Comparison of ENCODE assay signal across 9 cellular contexts in the genomic region with DNA sequence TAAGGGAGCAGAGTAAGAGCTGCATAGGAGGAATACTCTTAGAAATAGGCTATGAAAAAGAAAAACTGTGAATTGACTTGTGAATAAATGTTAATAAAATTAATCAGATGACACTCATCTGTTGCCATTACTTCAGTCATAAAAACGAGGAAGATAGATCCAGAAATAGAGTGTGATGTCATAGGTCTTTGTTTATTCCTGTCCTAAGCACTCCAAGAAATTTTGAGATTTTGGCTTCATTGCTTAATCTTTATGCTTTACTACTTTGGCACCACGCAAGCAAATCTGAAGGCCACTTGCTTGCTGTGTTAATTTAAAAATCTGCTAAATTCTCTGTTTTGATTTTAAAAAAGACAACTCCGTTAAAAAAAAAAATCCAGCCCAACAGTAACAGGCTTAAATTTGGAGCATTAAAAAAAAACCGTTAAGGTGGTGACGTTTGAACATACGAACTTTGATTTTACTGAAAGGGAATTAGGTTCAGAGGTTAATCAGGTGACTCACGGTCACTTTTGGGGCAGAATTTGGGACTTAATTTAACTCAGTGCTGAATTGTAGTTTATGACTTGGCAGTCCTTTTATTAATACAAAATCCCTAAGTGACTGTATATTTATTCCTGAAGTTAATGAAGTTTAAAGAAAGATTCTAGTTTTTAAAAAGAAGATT. TPM values are rescaled to one million over a fixed set of nuclear protein-coding genes. Genes with fewer than 3 reads are reported as not detected.
DNase-seq lines count a peak whose midpoint lies in the region; ATAC-seq, FAIRE-seq and TF ChIP-seq lines count a peak whose summit lies in the region.
"Had no signal": no experiment of that assay in that cellular context is flagged by ENCODE, and none has a peak within 500 bp of the region (broad histone marks: within the 10 kb centered on the region; RNA-seq: fewer than 3 reads in every experiment).

No MANE protein-coding gene starts in this region.

- FAIRE-seq in endothelial cell of umbilical vein (lab: Jason Lieb, UNC) (no peak), pancreas (lab: Jason Lieb, UNC) (no peak)

- ATAC-seq in pancreas (no peak), HG02642 (IDR thresholded peaks at IDR 0.05; ENCODE audit: poor library complexity, unreplicated experiment) (no peak), HG02970 (IDR thresholded peaks at IDR 0.05; ENCODE audit: low FRiP score, unreplicated experiment) (no peak)

- H3K4me3 Mint-ChIP-seq in Calu3 (ENCODE audit: low read depth, unreplicated experiment), result peak overlapping the region; percentile 32
- H3K4me3 Mint-ChIP-seq in activated naive CD4-positive, alpha-beta T cell treated with anti-CD3 and anti-CD28 coated beads for 36 hours, result no peak overlapping the region

- dilution Hi-C loops in endothelial cell of umbilical vein (cut with MboI; ENCODE audit: extremely low pct_ligation_motif_present, low sequenced_read_pairs), result no loop called here

- CTCF ChIA-PET in Calu3 (lab: Charles Lee) (interaction anchor here (0.9 kb wide), 1 partner anchor 9 kb away, joined by 3 read pairs; no protein-coding TSS in a partner anchor), endothelial cell of umbilical vein (lab: Charles Lee) (interaction anchor here (1.6 kb wide), 1 partner anchor 10 kb away, joined by 7 read pairs; no protein-coding TSS in a partner anchor)
- CTCF ChIA-PET in activated naive CD4-positive, alpha-beta T cell treated with anti-CD3 and anti-CD28 coated beads for 36 hours (lab: Charles Lee), result no interaction called here

- H3K27me3 ChIP-seq in OCI-LY3 (ENCODE audit: low read depth, low read length) (no peaks in the 10 kb centered on the region), endothelial cell of umbilical vein (ENCODE audit: control insufficient read depth in 2 of 2, insufficient read depth in 2 of 2, low read length in 2 of 2) (no peaks in the 10 kb centered on the region), pancreas (no peaks in the 10 kb centered on the region)

- H3K9me3 ChIP-seq in OCI-LY3 (ENCODE audit: insufficient read depth, low read length) (no peaks in the 10 kb centered on the region), endothelial cell of umbilical vein (replicated peaks; ENCODE audit: control insufficient read depth, insufficient read depth, low read length) (no peaks in the 10 kb centered on the region), pancreas (no peaks in the 10 kb centered on the region)

- H3K9ac ChIP-seq in OCI-LY3 (ENCODE audit: low read length) (no peak overlapping the region), endothelial cell of umbilical vein (replicated peaks; ENCODE audit: extremely low read depth, insufficient read depth, low read length) (peak overlapping the region; percentile 34)

- POLR2A ChIA-PET in endothelial cell of umbilical vein (lab: Charles Lee), result no interaction called here

- peaks cover 21% of the 10 kb centered on the region for H3K4me1 Mint-ChIP-seq in Calu3 (ENCODE audit: low read depth, unreplicated experiment)
- peaks cover 34% of the 10 kb centered on the region for H3K4me1 Mint-ChIP-seq in activated naive CD4-positive, alpha-beta T cell treated with anti-CD3 and anti-CD28 coated beads for 36 hours (ENCODE audit: low read depth)

- no peak overlapping the region for H3K4me3 ChIP-seq in OCI-LY3 (ENCODE audit: low read length)
- H3K4me3 ChIP-seq in endothelial cell of umbilical vein (replicated peaks in 1 of 3; ENCODE audit: insufficient read depth in 1 of 3, low read depth in 1 of 3, low read length in 3 of 3), result peak overlapping the region in 1 of 3 experiments; percentile 21
- H3K4me3 ChIP-seq in pancreas, result peak overlapping the region in 3 of 4 donors; percentile 89 to 99 (median 98)

- no peak for TF ChIP-seq POLR2A in endothelial cell of umbilical vein (IDR thresholded peaks at IDR 0.05; ENCODE audit: low read depth, low read length)

- intact Hi-C loops in Calu3 (cut with micrococcal nuclease; ENCODE audit: unreplicated experiment), result loop anchor here (5.0 to 10.0 kb wide), 2 partner anchors 61 to 341 kb away; a partner anchor contains a TSS
- intact Hi-C loops in endothelial cell of umbilical vein (cut with micrococcal nuclease), result no loop called here
- intact Hi-C loops in pancreas (cut with DNase I), result no loop called here
- intact Hi-C loops in activated naive CD4-positive, alpha-beta T cell treated with anti-CD3 and anti-CD28 coated beads for 36 hours (cut with micrococcal nuclease), result loop anchor here (5.0 to 10.0 kb wide), 2 partner anchors 1361 to 1439 kb away; a partner anchor contains a TSS

- no peak overlapping the region for H3K27ac Mint-ChIP-seq in Calu3 (ENCODE audit: unreplicated experiment)
- H3K27ac Mint-ChIP-seq in activated naive CD4-positive, alpha-beta T cell treated with anti-CD3 and anti-CD28 coated beads for 36 hours, result no peak overlapping the region

- H3K36me3 Mint-ChIP-seq in Calu3 (ENCODE audit: insufficient read depth, unreplicated experiment), result peaks cover 54% of the 10 kb centered on the region
- peaks cover 12% of the 10 kb centered on the region for H3K36me3 Mint-ChIP-seq in activated naive CD4-positive, alpha-beta T cell treated with anti-CD3 and anti-CD28 coated beads for 36 hours (ENCODE audit: low read depth)

- no peaks in the 10 kb centered on the region for H3K9me3 Mint-ChIP-seq in Calu3 (ENCODE audit: low read depth, unreplicated experiment)
- no peaks in the 10 kb centered on the region for H3K9me3 Mint-ChIP-seq in activated naive CD4-positive, alpha-beta T cell treated with anti-CD3 and anti-CD28 coated beads for 36 hours

- BruUV-seq in Calu3 (replicated peaks; lab: Mats Ljungman, UMichigan) (no TSS peak), endothelial cell of umbilical vein (replicated peaks; lab: Mats Ljungman, UMichigan) (no TSS peak)

- H3K79me2 ChIP-seq in OCI-LY3 (ENCODE audit: low read length), result peaks cover 57% of the 10 kb centered on the region
- peaks cover 54% of the 10 kb centered on the region for H3K79me2 ChIP-seq in endothelial cell of umbilical vein (ENCODE audit: control insufficient read depth, insufficient read depth, low read length)

- H3K9me1 ChIP-seq in endothelial cell of umbilical vein (replicated peaks; ENCODE audit: control insufficient read depth, extremely low read depth, insufficient read depth, low read length), result no peaks in the 10 kb centered on the region

- no peaks in the 10 kb centered on the region for H3K27me3 Mint-ChIP-seq in Calu3 (ENCODE audit: unreplicated experiment)
- no peaks in the 10 kb centered on the region for H3K27me3 Mint-ChIP-seq in activated naive CD4-positive, alpha-beta T cell treated with anti-CD3 and anti-CD28 coated beads for 36 hours (ENCODE audit: low read depth)

- H4K20me1 ChIP-seq in OCI-LY3 (ENCODE audit: insufficient read depth, low read length), result peaks cover 29% of the 10 kb centered on the region
- H4K20me1 ChIP-seq in endothelial cell of umbilical vein (replicated peaks; ENCODE audit: control insufficient read depth, extremely low read depth, insufficient read depth, low read length), result peaks cover 2% of the 10 kb centered on the region

- H3K4me2 ChIP-seq in OCI-LY3 (ENCODE audit: low read length) (peak overlapping the region; percentile 83), endothelial cell of umbilical vein (ENCODE audit: insufficient read depth, low read length) (peak overlapping the region; percentile 96)

- H2AFZ ChIP-seq in OCI-LY3 (ENCODE audit: low read depth, low read length) (no peak overlapping the region), endothelial cell of umbilical vein (ENCODE audit: low read depth, low read length) (no peak overlapping the region)

- DNase-seq in Calu3 (no peak), endothelial cell of umbilical vein (ENCODE audit: low read depth, low spot score) (peak; percentile 59), pancreas (no peak), iPS-NIHi11 (ENCODE audit: low spot score) (no peak)
- no peak for DNase-seq in activated naive CD4-positive, alpha-beta T cell treated with anti-CD3 and anti-CD28 coated beads for 36 hours
- DNase-seq: NCI-H774 had no signal

- H3K27ac ChIP-seq in OCI-LY3 (ENCODE audit: low read length), result no peak overlapping the region
- H3K27ac ChIP-seq in endothelial cell of umbilical vein (ENCODE audit: insufficient read depth, low read depth, low read length), result peak overlapping the region; percentile 31
- H3K27ac ChIP-seq in pancreas, result peak overlapping the region in 3 of 4 donors; percentile 98 to 99 (median 99)

- WGBS in pancreas, 2 donors, result 25 to 29% methylated on average over 7 of the region's 7 CpGs

- TF ChIP-seq CTCF in Calu3 (IDR thresholded peaks at IDR 0.05; ENCODE audit: unreplicated experiment), result no peak
- no peak for TF ChIP-seq CTCF in OCI-LY3 (IDR thresholded peaks at IDR 0.05; ENCODE audit: low read depth, low read length)
- no peak for TF ChIP-seq CTCF in endothelial cell of umbilical vein (IDR thresholded peaks at IDR 0.05; ENCODE audit: extremely low read depth in 1 of 2, insufficient read depth in 1 of 2, low read depth in 1 of 2, low read length in 2 of 2)
- TF ChIP-seq CTCF in pancreas (IDR thresholded peaks at IDR 0.05), result no peak

- H3K4me1 ChIP-seq in OCI-LY3 (ENCODE audit: low read length) (peaks cover 23% of the 10 kb centered on the region), endothelial cell of umbilical vein (ENCODE audit: control insufficient read depth, extremely low read depth, insufficient read depth, low read length) (peaks cover 26% of the 10 kb centered on the region), pancreas (peaks cover 17 to 29% (median 24%) of the 10 kb centered on the region in 3 donors)

- H3K36me3 ChIP-seq in OCI-LY3 (replicated peaks; ENCODE audit: low read depth, low read length) (peaks cover 16% of the 10 kb centered on the region), endothelial cell of umbilical vein (ENCODE audit: control insufficient read depth in 2 of 2, extremely low read depth in 1 of 2, insufficient read depth in 2 of 2, low read length in 2 of 2) (peaks cover 5 to 22% of the 10 kb centered on the region in 2 experiments), pancreas (peaks cover 0 to 32% (median 19%) of the 10 kb centered on the region in 3 donors)

RNA-seq across cellular contexts. Expression of a gene that starts 3.4 kb away (rescaled TPM):
- 38.8 and 44.6 TPM in 2 replicates for total RNA-seq in Calu3 (2022)
- 42.2 and 43.3 TPM in 2 replicates for total RNA-seq in endothelial cell of umbilical vein
- polyA plus RNA-seq in endothelial cell of umbilical vein, result 13.3 and 16.8 TPM in 2 replicates
- 20.5 and 20.9 TPM in 2 replicates for polyA plus RNA-seq in endothelial cell of umbilical vein (2011; cell fraction: cytosol; rRNA removed)
- 55.8 and 73.5 TPM in 2 replicates for polyA plus RNA-seq in endothelial cell of umbilical vein (2011; cell fraction: nucleus; rRNA removed)
- 16.8 and 26.5 TPM in 2 replicates for polyA plus RNA-seq in endothelial cell of umbilical vein (2012)
- polyA minus RNA-seq in endothelial cell of umbilical vein, result 16.2 and 43.1 TPM in 2 replicates
- 35.6 TPM for polyA minus RNA-seq in endothelial cell of umbilical vein (2011; cell fraction: cytosol; rRNA and poly(A)+ RNA removed)
- 96.7 and 124 TPM in 2 replicates for polyA minus RNA-seq in endothelial cell of umbilical vein (2011; cell fraction: nucleus; rRNA and poly(A)+ RNA removed)
- total RNA-seq in pancreas, result 100 to 1,000 TPM in 2 of 6 donors, 10 to 100 TPM in 4; 44.7 to 141 (median 72.6) TPM
- polyA plus RNA-seq in pancreas, result 100 to 1,000 TPM in 1 of 2 donors, 10 to 100 TPM in 1; 45.3 to 102 TPM
- 10 to 100 TPM; 47.3 to 50.5 TPM for total RNA-seq in activated naive CD4-positive, alpha-beta T cell treated with anti-CD3 and anti-CD28 coated beads for 36 hours

RNA-seq across cellular contexts. Expression of a gene that starts 27.2 kb away (rescaled TPM):
- 3.0 and 4.3 TPM in 2 replicates for total RNA-seq in Calu3 (2022)
- 1.6 and 1.7 TPM in 2 replicates for total RNA-seq in endothelial cell of umbilical vein
- 0.21 and 0.22 TPM in 2 replicates for polyA plus RNA-seq in endothelial cell of umbilical vein
- 0.12 and 0.21 TPM in 2 replicates for polyA plus RNA-seq in endothelial cell of umbilical vein (2011; cell fraction: cytosol; rRNA removed)
- polyA plus RNA-seq in endothelial cell of umbilical vein (2011; cell fraction: nucleus; rRNA removed), result 2.3 and 2.5 TPM in 2 replicates
- polyA plus RNA-seq in endothelial cell of umbilical vein (2012), result 0.29 and 0.80 TPM in 2 replicates
- 0.15 and 0.89 TPM in 2 replicates for polyA minus RNA-seq in endothelial cell of umbilical vein
- not detected for polyA minus RNA-seq in endothelial cell of umbilical vein (2011; cell fraction: cytosol; rRNA and poly(A)+ RNA removed)
- 1.9 and 2.7 TPM in 2 replicates for polyA minus RNA-seq in endothelial cell of umbilical vein (2011; cell fraction: nucleus; rRNA and poly(A)+ RNA removed)
- total RNA-seq in pancreas, result 1 to 10 TPM in 5 of 6 donors, under 1 TPM in 1; 0.88 to 6.4 (median 2.1) TPM
- polyA plus RNA-seq in pancreas, result 1 to 10 TPM; 7.0 to 8.1 TPM
- total RNA-seq in activated naive CD4-positive, alpha-beta T cell treated with anti-CD3 and anti-CD28 coated beads for 36 hours, result under 1 TPM; 0.81 to 0.88 TPM

Comparison
In these comparisons a context has a peak if more than half of its experiments do, and no peak if none do; other contexts are left out.
1. intact Hi-C loops: an anchor here in Calu3 (5.0 to 10.0 kb wide) and activated naive CD4-positive, alpha-beta T cell treated with anti-CD3 and anti-CD28 coated beads for 36 hours (5.0 to 10.0 kb wide); none called in endothelial cell of umbilical vein and pancreas.